In genomic region chr2:151708788-151709187, GRCh38 we compare ENCODE assay signal across 7 cellular contexts. TPM values are rescaled to one million over a fixed set of nuclear protein-coding genes. Genes with fewer than 3 reads are reported as not detected.
"Had no signal": no experiment of that assay in that cellular context is flagged by ENCODE, and none has a peak within 500 bp of the region (broad histone marks: within the 10 kb centered on the region; RNA-seq: fewer than 3 reads in every experiment).

No MANE protein-coding gene starts in this region.

- H2AFZ ChIP-seq: GM23248 had no signal

- H3K27ac ChIP-seq: GM23248 had no signal

- DNase-seq: GM23248, GOT3, H9, HCEC 1CT, IMR-90 had no signal

- FAIRE-seq: H54, HTR-8/SVneo had no signal

- H3K9ac ChIP-seq: GM23248 had no signal

- H3K4me3 ChIP-seq: GM23248 had no signal

RNA-seq across cellular contexts. Expression of gene NEB, which starts 25.5 kb away (rescaled TPM):
- polyA plus RNA-seq: IMR-90 had no signal
